Comparison of ENCODE assay signal across 11 cellular contexts in the genomic region with DNA sequence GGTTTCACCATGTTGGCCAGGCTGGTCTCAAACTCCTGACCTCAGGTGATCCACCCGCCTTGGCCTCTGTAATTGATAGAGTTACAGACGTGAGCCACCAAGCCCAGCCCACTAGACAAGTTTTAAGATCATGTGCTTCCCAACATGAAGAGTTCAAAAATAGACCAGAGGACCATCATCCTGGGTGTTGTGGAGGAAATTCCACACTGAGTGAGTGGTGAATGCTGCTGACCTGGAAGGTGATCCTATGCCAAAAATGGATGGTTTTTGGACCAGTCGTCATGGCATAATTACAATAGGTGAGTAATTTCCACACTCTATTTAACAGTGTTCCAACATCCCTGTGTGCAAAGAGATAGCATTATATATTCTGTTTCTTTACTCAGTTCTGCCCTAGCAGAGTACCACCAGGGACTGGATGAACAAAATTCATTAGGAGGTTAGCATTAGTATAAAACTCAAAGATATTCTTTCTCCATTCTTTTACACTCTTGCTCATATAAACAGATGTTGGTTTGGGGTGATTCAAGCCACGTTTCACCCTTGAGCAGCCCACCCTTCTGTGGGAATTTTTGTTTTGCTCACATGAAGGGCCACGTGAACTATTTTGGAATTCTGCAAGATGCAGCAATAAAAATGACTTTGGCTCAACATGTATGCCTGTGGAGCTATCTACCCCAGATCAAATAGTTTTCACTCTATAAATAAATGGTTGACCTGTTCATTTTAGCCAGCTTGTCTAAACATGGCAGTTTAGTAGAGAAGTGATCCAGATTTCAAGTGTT.
"Had no signal": no experiment of that assay in that cellular context is flagged by ENCODE, and none has a peak within 500 bp of the region (broad histone marks: within the 10 kb centered on the region; RNA-seq: fewer than 3 reads in every experiment).

No MANE protein-coding gene starts in this region.

- H3K4me1 Mint-ChIP-seq: activated naive CD4-positive, alpha-beta T cell treated with anti-CD3 and anti-CD28 coated beads, Interleukin-2, amount 50 U/mL, for 24 hours; nephron progenitor cell had no signal

- H3K27ac Mint-ChIP-seq: activated naive CD4-positive, alpha-beta T cell treated with anti-CD3 and anti-CD28 coated beads, Interleukin-2, amount 50 U/mL, for 24 hours; activated T-helper 2 cell treated with anti-CD3 and anti-CD28 coated beads, Interferon-gamma antibody, Interleukin-2, Interleukin-4, amounts not matched to agents 10 μg/mL and 5 μg/mL and 100 μg/mL, durations not matched to agents 14 hours and 24 hours and 36 hours; nephron progenitor cell had no signal

- H3K36me3 ChIP-seq: left lung, spleen had no signal

- H3K4me1 ChIP-seq: left lung, spleen had no signal

- DNase-seq: activated CD4-positive, alpha-beta T cell treated with anti-CD3 and anti-CD28 coated beads, Interleukin-2, amount 50 U/mL, for 1 hour; amniotic stem cell; islet precursor cell; left lung; nephron progenitor cell; spleen; stimulated activated CD4-positive, alpha-beta T cell treated with anti-CD3 and anti-CD28 coated beads, Interleukin-1b, Interleukin-23, amount 100 ng/mL, for 48 hours; stimulated activated naive CD4-positive, alpha-beta T cell; T-helper 2 cell had no signal

- H3K27me3 Mint-ChIP-seq: activated naive CD4-positive, alpha-beta T cell treated with anti-CD3 and anti-CD28 coated beads, Interleukin-2, amount 50 U/mL, for 24 hours had no signal

- H3K36me3 Mint-ChIP-seq: activated naive CD4-positive, alpha-beta T cell treated with anti-CD3 and anti-CD28 coated beads, Interleukin-2, amount 50 U/mL, for 24 hours had no signal

- H3K9me3 Mint-ChIP-seq: activated naive CD4-positive, alpha-beta T cell treated with anti-CD3 and anti-CD28 coated beads, Interleukin-2, amount 50 U/mL, for 24 hours; activated T-helper 2 cell treated with anti-CD3 and anti-CD28 coated beads, Interferon-gamma antibody, Interleukin-2, Interleukin-4, amounts not matched to agents 10 μg/mL and 5 μg/mL and 100 μg/mL, durations not matched to agents 14 hours and 24 hours and 36 hours; nephron progenitor cell had no signal

- H3K4me3 ChIP-seq: left lung, spleen had no signal

- H3K4me3 Mint-ChIP-seq: activated naive CD4-positive, alpha-beta T cell treated with anti-CD3 and anti-CD28 coated beads, Interleukin-2, amount 50 U/mL, for 24 hours; nephron progenitor cell had no signal

- H3K9me3 ChIP-seq: left lung, spleen had no signal

- H3K27ac ChIP-seq: left lung, spleen had no signal

- H3K27me3 ChIP-seq: left lung, spleen had no signal
